27 cellular contexts compared by ENCODE assay signal in the genomic region with DNA sequence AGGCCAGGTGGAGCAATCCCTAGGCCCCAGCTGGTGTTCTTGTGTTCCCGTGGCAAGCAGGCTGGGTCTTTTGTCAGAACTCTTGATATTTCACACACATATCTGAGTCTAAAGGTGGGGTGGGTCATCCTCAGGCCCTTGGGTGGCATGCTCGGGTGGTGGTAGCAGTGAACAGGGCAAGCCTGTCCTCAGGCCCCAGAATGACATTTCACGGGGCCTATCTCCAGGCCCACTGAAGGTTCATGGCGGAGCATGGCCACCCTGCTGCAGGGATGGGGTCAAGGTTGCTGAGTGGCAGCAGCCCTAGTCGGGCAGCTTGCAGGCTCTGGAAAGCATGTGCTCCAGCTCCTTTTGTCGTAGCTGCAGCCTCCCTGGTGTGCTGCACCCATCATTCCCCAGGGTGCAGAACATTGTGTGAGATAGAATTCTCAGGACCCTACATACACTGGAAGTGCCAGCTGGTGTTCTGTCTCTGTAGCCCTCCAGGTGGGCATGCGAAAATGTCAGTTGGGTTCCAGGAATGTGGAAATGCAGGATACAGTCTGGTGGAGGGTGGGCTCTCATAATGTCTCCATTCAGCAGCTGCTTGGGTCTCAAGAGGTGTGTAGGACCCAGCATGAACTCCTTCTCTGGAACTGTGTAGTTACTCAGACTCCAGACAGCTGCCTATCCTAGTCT.
"Had no signal": no experiment of that assay in that cellular context is flagged by ENCODE, and none has a peak within 500 bp of the region (broad histone marks: within the 10 kb centered on the region; RNA-seq: fewer than 3 reads in every experiment).

No MANE protein-coding gene starts in this region.

- H3K9ac ChIP-seq: neural progenitor cell had no signal

- H3K36me3 ChIP-seq: heart right ventricle, neural progenitor cell, ovary, right atrium auricular region, right lobe of liver, tibial nerve had no signal

- FAIRE-seq: keratinocyte, urothelium cell line had no signal

- ATAC-seq: heart right ventricle, left cardiac atrium, left lobe of liver, natural killer cell, right lobe of liver had no signal

- H3K9me3 ChIP-seq: heart right ventricle, ovary, right atrium auricular region, right lobe of liver, tibial nerve had no signal

- H3K4me3 Mint-ChIP-seq: mesothelial cell of epicardium; naive B cell; natural killer cell; nephron progenitor cell; neural progenitor cell; stimulated activated naive CD8-positive, alpha-beta T cell treated with anti-CD3 and anti-CD28 coated beads, Interleukin-15, Interleukin-2, amounts not matched to agents 100 ng/mL and 50 ng/mL, for 24 hours; type B pancreatic cell had no signal

- H3K4me1 Mint-ChIP-seq: naive B cell, natural killer cell, nephron progenitor cell had no signal

- H3K27ac ChIP-seq: heart right ventricle, hepatocyte, neural progenitor cell, ovary, right atrium auricular region, right lobe of liver, skin epidermis, tibial nerve had no signal

- H2AFZ ChIP-seq: hepatocyte, neural progenitor cell had no signal

- H3K4me3 ChIP-seq: heart right ventricle, hepatocyte, lung, neural progenitor cell, ovary, right atrium auricular region, right lobe of liver, skin epidermis, tibial nerve had no signal

- H3K36me3 Mint-ChIP-seq: mesothelial cell of epicardium, naive B cell, neural progenitor cell, type B pancreatic cell had no signal

- H3K27ac Mint-ChIP-seq: mesothelial cell of epicardium; naive B cell; natural killer cell; nephron progenitor cell; neural progenitor cell; progenitor cell of endocrine pancreas; stimulated activated naive CD8-positive, alpha-beta T cell treated with anti-CD3 and anti-CD28 coated beads, Interleukin-15, Interleukin-2, amounts not matched to agents 100 ng/mL and 50 ng/mL, for 24 hours; type B pancreatic cell had no signal

- H3K27me3 ChIP-seq: heart right ventricle, hepatocyte, neural progenitor cell, ovary, right atrium auricular region, right lobe of liver, tibial nerve had no signal

- H3K79me2 ChIP-seq: hepatocyte had no signal

- H3K4me1 ChIP-seq: heart right ventricle, neural progenitor cell, right atrium auricular region, right lobe of liver had no signal

- DNase-seq: heart right ventricle; kidney glomerular epithelial cell; left cardiac atrium; mesendoderm; naive B cell; natural killer cell; nephron progenitor cell; ovary; right lobe of liver; stimulated activated CD4-positive, alpha-beta T cell treated with anti-CD3 and anti-CD28 coated beads, Interleukin-12 subunit alpha, Interleukin-12 subunit beta, amount 100 ng/mL, for 4 hours; stimulated activated CD4-positive, alpha-beta T cell treated with anti-CD3 and anti-CD28 coated beads, Interleukin-15, amount 100 ng/mL, for 24 hours; stimulated activated CD4-positive, alpha-beta T cell treated with anti-CD3 and anti-CD28 coated beads, Interleukin-2, amount 100 ng/mL, for 24 hours; stimulated activated CD4-positive, alpha-beta T cell treated with anti-CD3 and anti-CD28 coated beads, Interleukin-4, amount 100 ng/mL, for 1 hour; stimulated activated naive CD4-positive, alpha-beta T cell had no signal

- H3K27me3 Mint-ChIP-seq: naive B cell; progenitor cell of endocrine pancreas; stimulated activated naive CD8-positive, alpha-beta T cell treated with anti-CD3 and anti-CD28 coated beads, Interleukin-15, Interleukin-2, amounts not matched to agents 100 ng/mL and 50 ng/mL, for 24 hours had no signal

- H3K9me3 Mint-ChIP-seq: mesothelial cell of epicardium; nephron progenitor cell; neural progenitor cell; stimulated activated naive CD8-positive, alpha-beta T cell treated with anti-CD3 and anti-CD28 coated beads, Interleukin-15, Interleukin-2, amounts not matched to agents 100 ng/mL and 50 ng/mL, for 24 hours; type B pancreatic cell had no signal

- H3K4me2 ChIP-seq: hepatocyte, neural progenitor cell had no signal
